ENCODE assay signal across 17 cellular contexts in genomic region chr5:180515294-180515693, GRCh38.
"Had no signal": no experiment of that assay in that cellular context is flagged by ENCODE, and none has a peak within 500 bp of the region (broad histone marks: within the 10 kb centered on the region; RNA-seq: fewer than 3 reads in every experiment).

No MANE protein-coding gene starts in this region.

- H3K4me3 ChIP-seq: esophagus squamous epithelium, heart right ventricle, lower lobe of right lung, testis, upper lobe of left lung had no signal

- H3K4me3 Mint-ChIP-seq: activated CD4-positive, alpha-beta T cell treated with anti-CD3 and anti-CD28 coated beads, Interleukin-2, amount 10 ng/mL, durations not matched to agents 24 days and 14 days; activated CD8-positive, alpha-beta T cell treated with anti-CD3 and anti-CD28 coated beads for 36 hours; activated naive CD4-positive, alpha-beta T cell treated with anti-CD3 and anti-CD28 coated beads for 36 hours; activated T-cell treated with anti-CD3 and anti-CD28 coated beads, Interleukin-2, amount 50 U/mL, for 24 hours; mesothelial cell of epicardium; stimulated activated memory B cell treated with anti-CD40 and anti-IgM and Interleukin-4, amounts not matched to agents 10 μg/mL and 1 μg/mL and 100 μg/mL, for 72 hours had no signal

- ATAC-seq: activated CD8-positive, alpha-beta T cell treated with anti-CD3 and anti-CD28 coated beads for 36 hours; heart right ventricle; lower lobe of right lung; sciatic nerve; stimulated activated memory B cell treated with anti-CD40 and anti-IgM and Interleukin-4, amounts not matched to agents 10 μg/mL and 1 μg/mL and 100 μg/mL, for 72 hours had no signal

- DNase-seq: activated CD4-positive, alpha-beta T cell treated with anti-CD3 and anti-CD28 coated beads, Interleukin-2, amount 10 ng/mL, durations not matched to agents 24 days and 14 days; activated CD8-positive, alpha-beta T cell treated with anti-CD3 and anti-CD28 coated beads for 36 hours; activated naive CD4-positive, alpha-beta T cell treated with anti-CD3 and anti-CD28 coated beads for 36 hours; activated T-cell treated with anti-CD3 and anti-CD28 coated beads, Interleukin-2, amount 50 U/mL, for 24 hours; effector CD4-positive, alpha-beta T cell; esophagus squamous epithelium; heart right ventricle; lower lobe of right lung; stimulated activated CD4-positive, alpha-beta T cell treated with anti-CD3 and anti-CD28 coated beads, Interleukin-4, amount 100 ng/mL, for 24 hours; T-helper 1 cell; T1000; testis; upper lobe of left lung had no signal

- H3K36me3 ChIP-seq: esophagus squamous epithelium, heart right ventricle, lower lobe of right lung, upper lobe of left lung had no signal

- H3K4me1 ChIP-seq: lower lobe of right lung, parathyroid adenoma had no signal

- H3K9me3 Mint-ChIP-seq: activated CD4-positive, alpha-beta T cell treated with anti-CD3 and anti-CD28 coated beads, Interleukin-2, amount 10 ng/mL, durations not matched to agents 24 days and 14 days; activated CD8-positive, alpha-beta T cell treated with anti-CD3 and anti-CD28 coated beads for 36 hours; activated naive CD4-positive, alpha-beta T cell treated with anti-CD3 and anti-CD28 coated beads for 36 hours; activated T-cell treated with anti-CD3 and anti-CD28 coated beads, Interleukin-2, amount 50 U/mL, for 24 hours; mesothelial cell of epicardium; stimulated activated memory B cell treated with anti-CD40 and anti-IgM and Interleukin-4, amounts not matched to agents 10 μg/mL and 1 μg/mL and 100 μg/mL, for 72 hours had no signal

- H2AFZ ChIP-seq: parathyroid adenoma had no signal

- H3K27me3 Mint-ChIP-seq: activated CD4-positive, alpha-beta T cell treated with anti-CD3 and anti-CD28 coated beads, Interleukin-2, amount 10 ng/mL, durations not matched to agents 24 days and 14 days; activated CD8-positive, alpha-beta T cell treated with anti-CD3 and anti-CD28 coated beads for 36 hours; activated T-cell treated with anti-CD3 and anti-CD28 coated beads, Interleukin-2, amount 50 U/mL, for 24 hours; stimulated activated memory B cell treated with anti-CD40 and anti-IgM and Interleukin-4, amounts not matched to agents 10 μg/mL and 1 μg/mL and 100 μg/mL, for 72 hours had no signal

- H3K27ac Mint-ChIP-seq: activated CD8-positive, alpha-beta T cell treated with anti-CD3 and anti-CD28 coated beads for 36 hours; activated naive CD4-positive, alpha-beta T cell treated with anti-CD3 and anti-CD28 coated beads for 36 hours; activated T-cell treated with anti-CD3 and anti-CD28 coated beads, Interleukin-2, amount 50 U/mL, for 24 hours; stimulated activated memory B cell treated with anti-CD40 and anti-IgM and Interleukin-4, amounts not matched to agents 10 μg/mL and 1 μg/mL and 100 μg/mL, for 72 hours had no signal

- H3K9me3 ChIP-seq: esophagus squamous epithelium, heart right ventricle, lower lobe of right lung, testis, upper lobe of left lung had no signal

- H3K27ac ChIP-seq: esophagus squamous epithelium, heart right ventricle, lower lobe of right lung, parathyroid adenoma, testis, upper lobe of left lung had no signal

- H3K9ac ChIP-seq: parathyroid adenoma had no signal

- H3K27me3 ChIP-seq: esophagus squamous epithelium, heart right ventricle, testis, upper lobe of left lung had no signal
